In genomic region chrX:107674480-107675364, GRCh38 we compare ENCODE assay signal across 8 cellular contexts. TPM values are rescaled to one million over a fixed set of nuclear protein-coding genes. Genes with fewer than 3 reads are reported as not detected.
A peak's percentile ranks its signal among the peaks of the same experiment; 100 is the strongest.
DNase-seq lines count a peak whose midpoint lies in the region; ATAC-seq and TF ChIP-seq lines count a peak whose summit lies in the region.

No MANE protein-coding gene starts in this region.

- H3K36me3 Mint-ChIP-seq in HFFc6 (ENCODE audit: low read depth), result no peaks in the 10 kb centered on the region

- H3K27me3 Mint-ChIP-seq in HFFc6 (ENCODE audit: insufficient read depth), result no peaks in the 10 kb centered on the region; the same call in 1 of the 2 replicates

- no peak overlapping the region; the same call in 1 of the 2 replicates for H3K4me3 ChIP-seq in GM12865 (ENCODE audit: low read depth, low read length)

- H3K27ac Mint-ChIP-seq in HFFc6, result peak overlapping the region; percentile 56; the same call in 1 of the 2 replicates

- DNase-seq in GM12865 (ENCODE audit: low read depth) (peak; percentile 28), HFFc6 (peak; percentile 8), NCI-H69 (lab: John Stamatoyannopoulos, UW) (peak; percentile 49), left cardiac atrium (peak; percentile 72), NCI-H510A (lab: John Stamatoyannopoulos, UW) (no peak), NCI-H1092 (lab: John Stamatoyannopoulos, UW) (no peak)
- DNase-seq in activated naive CD4-positive, alpha-beta T cell treated with anti-CD3 and anti-CD28 coated beads, Interleukin-2, amount 50 U/mL, for 16 hours, result peak; percentile 11
- DNase-seq in stimulated activated naive CD4-positive, alpha-beta T cell treated with Interleukin-2 at 50 U/mL for 16 hours (lab: John Stamatoyannopoulos, UW), result peak; percentile 18

- ATAC-seq in left cardiac atrium, result peak; percentile 17 to 39

- H3K4me3 Mint-ChIP-seq in HFFc6, result peak overlapping the region; percentile 62

- no peaks in the 10 kb centered on the region for H3K9me3 Mint-ChIP-seq in HFFc6

- H3K4me1 Mint-ChIP-seq in HFFc6 (ENCODE audit: low read depth), result peaks cover 26% of the 10 kb centered on the region

- intact Hi-C loops in left cardiac atrium (cut with DNase I), result loop anchor here (5.0 kb wide), 4 partner anchors 38 to 103 kb away; partner anchors contain the start of genes NCBP2L (in 1 of the 2) and TSC22D3 (in 1 of the 2)

- TF ChIP-seq CTCF in GM12865 (IDR thresholded peaks at IDR 0.05; ENCODE audit: insufficient read depth, low read depth, low read length, missing control alignments) (no peak), HFFc6 (IDR thresholded peaks at IDR 0.05) (no peak)

RNA-seq across cellular contexts. Expression of gene PRPS1, which starts 46.4 kb away (rescaled TPM):
- 10 to 100 TPM; 67.8 to 78.6 (median 73.7) TPM for total RNA-seq in HFFc6 (2021; fragmentation: NEBNext Ultra II Directional; extraction: Animal tissue kit (Norgen Biotek cat#: 25700))
- total RNA-seq in left cardiac atrium, result 10 to 100 TPM; 24.3 to 29.1 TPM

Comparison
In these comparisons a context has a peak if more than half of its experiments do, and no peak if none do; other contexts are left out.
1. DNase-seq: peak in GM12865 (single experiment), HFFc6 (single experiment), NCI-H69 (single experiment), activated naive CD4-positive, alpha-beta T cell treated with anti-CD3 and anti-CD28 coated beads, Interleukin-2, amount 50 U/mL, for 16 hours (single experiment), left cardiac atrium (single experiment) and stimulated activated naive CD4-positive, alpha-beta T cell treated with Interleukin-2 at 50 U/mL for 16 hours (single experiment); none in NCI-H510A (single experiment) and NCI-H1092 (single experiment).